In genomic region chr17:40139566-40140058, GRCh38 we compare ENCODE assay signal across 8 cellular contexts. TPM values are rescaled to one million over a fixed set of nuclear protein-coding genes. Genes with fewer than 3 reads are reported as not detected.
DNase-seq lines count a peak whose midpoint lies in the region; ATAC-seq, FAIRE-seq and TF ChIP-seq lines count a peak whose summit lies in the region.

No MANE protein-coding gene starts in this region.

- POLR2A ChIA-PET in PC-9 (lab: Charles Lee; ENCODE audit: unreplicated experiment), result interaction anchor here (0.5 to 0.9 kb wide), 3 partner anchors 142 to 1039 kb away, joined by 4 to 9 read pairs (median 5); no protein-coding TSS in a partner anchor

- H3F3A ChIP-seq in DOHH2 (ENCODE audit: control insufficient read depth, insufficient read depth) (peaks cover 19% of the 10 kb centered on the region), GM23338 (replicated peaks; ENCODE audit: low read depth) (peaks cover 23% of the 10 kb centered on the region), PC-9 (ENCODE audit: insufficient read depth, low read depth) (peaks cover 19% of the 10 kb centered on the region)

- FAIRE-seq in RCC 7860 (lab: Jason Lieb, UNC), result no peak

- peaks cover 40% of the 10 kb centered on the region for H3K79me2 ChIP-seq in DOHH2 (ENCODE audit: control insufficient read depth, low read length)
- peaks cover 62% of the 10 kb centered on the region for H3K79me2 ChIP-seq in GM23338 (replicated peaks; ENCODE audit: insufficient read depth)
- peaks cover 38% of the 10 kb centered on the region for H3K79me2 ChIP-seq in PC-9 (ENCODE audit: low read depth)

- TSS peak; percentile 68 for BruUV-seq in PC-9 (replicated peaks; lab: Mats Ljungman, UMichigan)

- peaks cover 66% of the 10 kb centered on the region for H3K36me3 Mint-ChIP-seq in GM23338 (ENCODE audit: low read depth)

- DNase-seq in GM23338 (ENCODE audit: low spot score) (no peak), PC-9 (no peak), epithelial cell of esophagus (ENCODE audit: low read depth) (no peak), RCC 7860 (ENCODE audit: low spot score) (no peak), NCI-H146 (lab: John Stamatoyannopoulos, UW) (no peak), SK-N-DZ (ENCODE audit: low spot score) (no peak)

- peaks cover 21% of the 10 kb centered on the region for H3K4me1 Mint-ChIP-seq in GM23338

- no peaks in the 10 kb centered on the region for H3K27me3 ChIP-seq in DOHH2 (ENCODE audit: control insufficient read depth, low read length)
- H3K27me3 ChIP-seq in GM23338 (ENCODE audit: insufficient read depth), result no peaks in the 10 kb centered on the region
- H3K27me3 ChIP-seq in PC-9 (ENCODE audit: insufficient read depth, low read depth), result no peaks in the 10 kb centered on the region
- H3K27me3 ChIP-seq in neuron (ENCODE audit: insufficient read depth, low read length), result no peaks in the 10 kb centered on the region

- TF ChIP-seq CTCF in DOHH2 (IDR thresholded peaks at IDR 0.05; ENCODE audit: low read depth, low read length, poor library complexity, severe bottlenecking) (no peak), GM23338 (conservative IDR thresholded peaks at IDR 0.05; ENCODE audit: low read depth in 2 of 2) (no peak), PC-9 (conservative IDR thresholded peaks at IDR 0.05) (no peak), epithelial cell of esophagus (IDR thresholded peaks at IDR 0.05; ENCODE audit: insufficient read depth, low read depth, low read length, missing control alignments) (no peak)

- H3K27ac ChIP-seq in DOHH2 (ENCODE audit: low read depth, low read length) (peak overlapping the region; percentile 59), GM23338 (ENCODE audit: low read depth) (peak overlapping the region; percentile 98), PC-9 (peak overlapping the region; percentile 80)

- CTCF ChIA-PET in PC-9 (lab: Charles Lee), result interaction anchor here (0.6 to 1.1 kb wide), 2 partner anchors 26 to 51 kb away, joined by 5 to 6 read pairs; no protein-coding TSS in a partner anchor

- H3K9me3 ChIP-seq in DOHH2 (ENCODE audit: control insufficient read depth, insufficient read depth, low read length) (no peaks in the 10 kb centered on the region), PC-9 (ENCODE audit: insufficient read depth, low read depth) (no peaks in the 10 kb centered on the region), neuron (ENCODE audit: low read length) (no peaks in the 10 kb centered on the region)

- peak overlapping the region; percentile 98 for H3K27ac Mint-ChIP-seq in GM23338

- H3K36me3 ChIP-seq in DOHH2 (ENCODE audit: control insufficient read depth, low read length), result peaks cover 67% of the 10 kb centered on the region
- H3K36me3 ChIP-seq in GM23338 (ENCODE audit: insufficient read depth), result peaks cover 37% of the 10 kb centered on the region
- H3K36me3 ChIP-seq in PC-9 (ENCODE audit: low read depth), result peaks cover 12% of the 10 kb centered on the region; the same call in 1 of the 2 replicates
- peaks cover 50% of the 10 kb centered on the region for H3K36me3 ChIP-seq in neuron (ENCODE audit: insufficient read depth, low read length)

- no peaks in the 10 kb centered on the region for H3K9me2 ChIP-seq in DOHH2 (replicated peaks; ENCODE audit: control insufficient read depth, low read length)
- H3K9me2 ChIP-seq in GM23338 (ENCODE audit: insufficient read depth), result no peaks in the 10 kb centered on the region
- H3K9me2 ChIP-seq in PC-9 (ENCODE audit: insufficient read depth), result no peaks in the 10 kb centered on the region

- H4K20me1 ChIP-seq in DOHH2 (ENCODE audit: control insufficient read depth, insufficient read depth, low read depth, low read length) (no peaks in the 10 kb centered on the region), GM23338 (replicated peaks; ENCODE audit: insufficient read depth) (peaks cover 11% of the 10 kb centered on the region; the same call in 1 of the 2 replicates), PC-9 (ENCODE audit: insufficient read depth) (no peaks in the 10 kb centered on the region; the same call in 1 of the 2 replicates)

- peak overlapping the region; percentile 90 for H3K4me3 Mint-ChIP-seq in GM23338

- H3K27me3 Mint-ChIP-seq in GM23338 (ENCODE audit: insufficient read depth, low read depth, poor library complexity), result peaks cover 13% of the 10 kb centered on the region

- H3K4me1 ChIP-seq in DOHH2 (ENCODE audit: control insufficient read depth, low read length), result peaks cover 25% of the 10 kb centered on the region
- peaks cover 9% of the 10 kb centered on the region; the same call in 1 of the 2 replicates for H3K4me1 ChIP-seq in GM23338 (ENCODE audit: insufficient read depth)
- H3K4me1 ChIP-seq in PC-9 (replicated peaks; ENCODE audit: insufficient read depth), result peaks cover 17% of the 10 kb centered on the region
- peaks cover 18% of the 10 kb centered on the region for H3K4me1 ChIP-seq in neuron (ENCODE audit: insufficient read depth, low read length)

- H3K4me2 ChIP-seq in DOHH2 (ENCODE audit: low read length) (peak overlapping the region; percentile 93), GM23338 (peak overlapping the region; percentile 84), PC-9 (peak overlapping the region; percentile 94)

- H3K4me3 ChIP-seq in DOHH2 (ENCODE audit: low read length), result peak overlapping the region; percentile 81
- H3K4me3 ChIP-seq in GM23338, result peak overlapping the region; percentile 85
- H3K4me3 ChIP-seq in PC-9, result peak overlapping the region; percentile 80
- H3K4me3 ChIP-seq in epithelial cell of esophagus (ENCODE audit: low read length), result peak overlapping the region; percentile 75
- peak overlapping the region; percentile 70 for H3K4me3 ChIP-seq in neuron (ENCODE audit: low read length)

- intact Hi-C loops in PC-9 (cut with micrococcal nuclease; ENCODE audit: unreplicated experiment), result no loop called here

- H3K9me3 Mint-ChIP-seq in GM23338, result peaks cover 3% of the 10 kb centered on the region; the same call in 2 of the 3 replicates

- ATAC-seq in GM23338, result no peak

- H2AFZ ChIP-seq in GM23338 (no peak overlapping the region), PC-9 (peak overlapping the region; percentile 77), neuron (ENCODE audit: low read depth, low read length) (no peak overlapping the region)

TF ChIP-seq in GM23338, 12 proteins besides CTCF, POLR2A, EP300 and RAD21:
- TF ChIP-seq JUNB (IDR thresholded peaks at IDR 0.05; ENCODE audit: unreplicated experiment), result no peak
- TF ChIP-seq ZNF114 (CRISPR knock-in tag; IDR thresholded peaks at IDR 0.05), result no peak
- TF ChIP-seq ZNF331 (CRISPR knock-in tag; IDR thresholded peaks at IDR 0.05; ENCODE audit: low read depth), result no peak
- no peak for TF ChIP-seq CREB1 (CRISPR knock-in tag; IDR thresholded peaks at IDR 0.05; ENCODE audit: low read depth)
TF ChIP-seq in GM23338: peak in this region for 0.

RNA-seq across cellular contexts. Expression of gene CASC3, which starts 0.7 kb away (rescaled TPM):
- total RNA-seq in GM23338 (2014; rRNA removed; shearing (Covaris generic)), result 76.1 and 82.9 TPM in 2 replicates
- 34.4 and 37.5 TPM in 2 replicates for polyA plus RNA-seq in GM23338 (2016; fragmentation: Nextera tagmentation; extraction: Ambion mirVana)
- total RNA-seq in PC-9 (2021), result 45.8 and 51.5 TPM in 2 replicates
- polyA plus RNA-seq in SK-N-DZ (2014; cell fraction: cytosol; rRNA removed), result 65.4 and 77.8 TPM in 2 replicates
- polyA plus RNA-seq in SK-N-DZ (2014; cell fraction: nucleus; rRNA removed), result 81.3 and 103 TPM in 2 replicates

RNA-seq across cellular contexts. Expression of gene MSL1, which starts 17.8 kb away (rescaled TPM):
- total RNA-seq in GM23338 (2014; rRNA removed; shearing (Covaris generic)), result 52.5 and 56.5 TPM in 2 replicates
- polyA plus RNA-seq in GM23338 (2016; fragmentation: Nextera tagmentation; extraction: Ambion mirVana), result 14.3 and 16.2 TPM in 2 replicates
- total RNA-seq in PC-9 (2021), result 56.8 and 61.8 TPM in 2 replicates
- polyA plus RNA-seq in SK-N-DZ (2014; cell fraction: cytosol; rRNA removed), result 56.4 and 63.1 TPM in 2 replicates
- polyA plus RNA-seq in SK-N-DZ (2014; cell fraction: nucleus; rRNA removed), result 122 and 188 TPM in 2 replicates

RNA-seq across cellular contexts. Expression of gene RAPGEFL1, which starts 37.7 kb away (rescaled TPM):
- 10.4 and 14.0 TPM in 2 replicates for total RNA-seq in GM23338 (2014; rRNA removed; shearing (Covaris generic))
- 5.0 and 6.7 TPM in 2 replicates for polyA plus RNA-seq in GM23338 (2016; fragmentation: Nextera tagmentation; extraction: Ambion mirVana)
- 14.0 and 14.9 TPM in 2 replicates for total RNA-seq in PC-9 (2021)
- 3.4 and 4.8 TPM in 2 replicates for polyA plus RNA-seq in SK-N-DZ (2014; cell fraction: cytosol; rRNA removed)
- polyA plus RNA-seq in SK-N-DZ (2014; cell fraction: nucleus; rRNA removed), result 31.7 and 37.3 TPM in 2 replicates

RNA-seq across cellular contexts. Expression of gene NR1D1, which starts 39.2 kb away (rescaled TPM):
- total RNA-seq in GM23338 (2014; rRNA removed; shearing (Covaris generic)), result 3.6 and 4.2 TPM in 2 replicates
- polyA plus RNA-seq in GM23338 (2016; fragmentation: Nextera tagmentation; extraction: Ambion mirVana), result 3.1 and 3.3 TPM in 2 replicates
- total RNA-seq in PC-9 (2021), result 9.3 and 10.7 TPM in 2 replicates
- polyA plus RNA-seq in SK-N-DZ (2014; cell fraction: cytosol; rRNA removed), result 2.2 and 2.4 TPM in 2 replicates
- 1.3 and 1.4 TPM in 2 replicates for polyA plus RNA-seq in SK-N-DZ (2014; cell fraction: nucleus; rRNA removed)
